ENCODE assay signal across 30 cellular contexts in genomic region chr20:2538356-2538755, GRCh38. TPM values are rescaled to one million over a fixed set of nuclear protein-coding genes. Genes with fewer than 3 reads are reported as not detected.
"Had no signal": no experiment of that assay in that cellular context is flagged by ENCODE, and none has a peak within 500 bp of the region (broad histone marks: within the 10 kb centered on the region; RNA-seq: fewer than 3 reads in every experiment).

No MANE protein-coding gene starts in this region.

- H3K4me1 ChIP-seq: ascending aorta, body of pancreas had no signal

- H3K27ac ChIP-seq: ascending aorta, body of pancreas, SK-N-MC had no signal

- ATAC-seq: activated CD8-positive, alpha-beta memory T cell treated with anti-CD3 and anti-CD28 coated beads, Interleukin-2, amount 10 ng/mL, durations not matched to agents 7 days and 5 days; body of pancreas; Panc1; Right ventricle myocardium inferior; T-cell had no signal

- H3K4me3 ChIP-seq: ascending aorta, body of pancreas, SK-N-MC had no signal

- H3K27me3 ChIP-seq: ascending aorta, body of pancreas had no signal

- H3K36me3 Mint-ChIP-seq: activated CD8-positive, alpha-beta memory T cell treated with anti-CD3 and anti-CD28 coated beads, Interleukin-2, amount 10 ng/mL, durations not matched to agents 7 days and 5 days; activated naive CD4-positive, alpha-beta T cell treated with anti-CD3 and anti-CD28 coated beads, Interleukin-2, amount 50 U/mL, for 24 hours; T-cell had no signal

- H3K36me3 ChIP-seq: ascending aorta had no signal

- H3K4me3 Mint-ChIP-seq: activated B cell treated with CpG ODN at 0.5 μM for 24 hours; activated CD4-positive, alpha-beta T cell treated with anti-CD3 and anti-CD28 coated beads, Interleukin-2, amount 10 ng/mL, durations not matched to agents 24 days and 14 days; activated CD8-positive, alpha-beta memory T cell treated with anti-CD3 and anti-CD28 coated beads, Interleukin-2, amount 10 ng/mL, durations not matched to agents 7 days and 5 days; activated naive CD4-positive, alpha-beta T cell treated with anti-CD3 and anti-CD28 coated beads, Interleukin-2, amount 50 U/mL, for 24 hours; activated T-cell treated with anti-CD3 and anti-CD28 coated beads, Interleukin-2, amount 50 U/mL, for 24 hours; activated T-helper 1 cell treated with anti-CD3 and anti-CD28 coated beads, Interleukin-12 subunit alpha, Interleukin-12 subunit beta, Interleukin-2, Interleukin-4 antibody, amounts not matched to agents 30 ng/mL and 10 ng/mL and 1 ng/mL, durations not matched to agents 14 hours and 24 hours and 36 hours; T-cell had no signal

- DNase-seq: activated B cell treated with CpG ODN at 0.5 μM for 24 hours; activated CD4-positive, alpha-beta T cell treated with anti-CD3 and anti-CD28 coated beads for 1 hour; activated CD4-positive, alpha-beta T cell treated with anti-CD3 and anti-CD28 coated beads, Interleukin-2, amount 10 ng/mL, durations not matched to agents 24 days and 14 days; activated CD4-positive, alpha-beta T cell treated with anti-CD3 and anti-CD28 coated beads, Interleukin-2, amount 50 U/mL, for 48 hours; activated CD8-positive, alpha-beta memory T cell treated with anti-CD3 and anti-CD28 coated beads, Interleukin-2, amount 10 ng/mL, durations not matched to agents 7 days and 5 days; activated effector memory CD4-positive, alpha-beta T cell treated with Interleukin-2 at 50 U/mL for 16 hours; activated naive CD4-positive, alpha-beta T cell; activated T-cell treated with anti-CD3 and anti-CD28 coated beads, Interleukin-2, amount 50 U/mL, for 24 hours; body of pancreas; Karpas-422; MM.1S; NCI-H1105; NCI-H1436 treated with DMSO at 0.1 percent for 48 hours; NCI-H187; NCI-H2081; NCI-H510A treated with DMSO at 0.1 percent for 48 hours; NCI-H69; NK-92 treated with Interleukin-12 subunit alpha and Interleukin-12 subunit beta, amount 100 ng/mL, for 24 hours; OCI-M1; RPMI8226; T-cell; T-helper 2 cell; T1000 had no signal

- H3K4me1 Mint-ChIP-seq: activated B cell treated with CpG ODN at 0.5 μM for 24 hours; activated CD4-positive, alpha-beta T cell treated with anti-CD3 and anti-CD28 coated beads, Interleukin-2, amount 10 ng/mL, durations not matched to agents 24 days and 14 days; activated CD8-positive, alpha-beta memory T cell treated with anti-CD3 and anti-CD28 coated beads, Interleukin-2, amount 10 ng/mL, durations not matched to agents 7 days and 5 days; activated naive CD4-positive, alpha-beta T cell treated with anti-CD3 and anti-CD28 coated beads, Interleukin-2, amount 50 U/mL, for 24 hours; T-cell had no signal

- H3K9me3 ChIP-seq: ascending aorta, body of pancreas had no signal

- H3K9me3 Mint-ChIP-seq: activated B cell treated with CpG ODN at 0.5 μM for 24 hours; activated CD4-positive, alpha-beta T cell treated with anti-CD3 and anti-CD28 coated beads, Interleukin-2, amount 10 ng/mL, durations not matched to agents 24 days and 14 days; activated naive CD4-positive, alpha-beta T cell treated with anti-CD3 and anti-CD28 coated beads, Interleukin-2, amount 50 U/mL, for 24 hours; activated T-cell treated with anti-CD3 and anti-CD28 coated beads, Interleukin-2, amount 50 U/mL, for 24 hours; activated T-helper 1 cell treated with anti-CD3 and anti-CD28 coated beads, Interleukin-12 subunit alpha, Interleukin-12 subunit beta, Interleukin-2, Interleukin-4 antibody, amounts not matched to agents 30 ng/mL and 10 ng/mL and 1 ng/mL, durations not matched to agents 14 hours and 24 hours and 36 hours; T-cell had no signal

- H3K27ac Mint-ChIP-seq: activated B cell treated with CpG ODN at 0.5 μM for 24 hours; activated CD4-positive, alpha-beta T cell treated with anti-CD3 and anti-CD28 coated beads, Interleukin-2, amount 10 ng/mL, durations not matched to agents 24 days and 14 days; activated CD8-positive, alpha-beta memory T cell treated with anti-CD3 and anti-CD28 coated beads, Interleukin-2, amount 10 ng/mL, durations not matched to agents 7 days and 5 days; activated naive CD4-positive, alpha-beta T cell treated with anti-CD3 and anti-CD28 coated beads, Interleukin-2, amount 50 U/mL, for 24 hours; activated T-cell treated with anti-CD3 and anti-CD28 coated beads, Interleukin-2, amount 50 U/mL, for 24 hours; activated T-helper 1 cell treated with anti-CD3 and anti-CD28 coated beads, Interleukin-12 subunit alpha, Interleukin-12 subunit beta, Interleukin-2, Interleukin-4 antibody, amounts not matched to agents 30 ng/mL and 10 ng/mL and 1 ng/mL, durations not matched to agents 14 hours and 24 hours and 36 hours; T-cell had no signal

RNA-seq across cellular contexts. Expression of gene TMC2, which starts 2.0 kb away (rescaled TPM):
- total RNA-seq: activated B cell treated with CpG ODN at 0.5 μM for 24 hours; activated CD4-positive, alpha-beta T cell treated with anti-CD3 and anti-CD28 coated beads, Interleukin-2, amount 10 ng/mL, durations not matched to agents 24 days and 14 days; activated CD8-positive, alpha-beta memory T cell treated with anti-CD3 and anti-CD28 coated beads, Interleukin-2, amount 10 ng/mL, durations not matched to agents 7 days and 5 days; activated T-helper 1 cell treated with anti-CD3 and anti-CD28 coated beads, Interleukin-12 subunit alpha, Interleukin-12 subunit beta, Interleukin-2, Interleukin-4 antibody, amounts not matched to agents 30 ng/mL and 10 ng/mL and 1 ng/mL, durations not matched to agents 14 hours and 24 hours and 36 hours; ascending aorta; bronchial epithelial cell; T-cell had no signal
